32 cellular contexts compared by ENCODE assay signal in genomic region chr10:121700416-121700815, GRCh38.
DNase-seq lines count a peak whose midpoint lies in the region; ATAC-seq, FAIRE-seq and TF ChIP-seq lines count a peak whose summit lies in the region.
"Had no signal": no experiment of that assay in that cellular context is flagged by ENCODE, and none has a peak within 500 bp of the region (broad histone marks: within the 10 kb centered on the region; RNA-seq: fewer than 3 reads in every experiment).

No MANE protein-coding gene starts in this region.

- H3K9me2 ChIP-seq in Karpas-422 (replicated peaks; ENCODE audit: insufficient read depth, low read length): no peaks in the 10 kb centered on the region

- H3K4me1 ChIP-seq in HEK293 (ENCODE audit: control insufficient read depth, insufficient read depth, low read length) (no peaks in the 10 kb centered on the region), K562 (replicated peaks in 1 of 2; ENCODE audit: control insufficient read depth in 2 of 2, insufficient read depth in 2 of 2, low read length in 2 of 2) (no peaks in the 10 kb centered on the region; a peak in 1 of 5 replicates), H1 (replicated peaks in 1 of 4; ENCODE audit: control insufficient read depth in 3 of 4, insufficient read depth in 4 of 4, low read length in 3 of 4) (peaks cover 0 to 8% (median 0%) of the 10 kb centered on the region in 4 experiments; a peak in 1 of 7 replicates), Karpas-422 (ENCODE audit: low read length) (no peaks in the 10 kb centered on the region)
- H3K4me1 ChIP-seq: BLaER1; BLaER1 treated with 17β-estradiol and CSF1 and Interleukin-3, amounts not matched to agents 10 nM and 100 nM had no signal

- no peak overlapping the region for H4K91ac ChIP-seq in H1 (replicated peaks; ENCODE audit: insufficient read length, low read length)

- no peaks in the 10 kb centered on the region for H3K9me1 ChIP-seq in K562 (ENCODE audit: control insufficient read depth, insufficient read depth, low read length)

- H2BK12ac ChIP-seq in H1 (ENCODE audit: low read depth, low read length): no peak overlapping the region

- intact Hi-C loops in K562 (cut with micrococcal nuclease): no loop called here

- TF ChIP-seq RAD21 in K562 (CRISPR knock-in tag; conservative IDR thresholded peaks at IDR 0.05 in 1 of 2, IDR thresholded peaks at IDR 0.05 in 1 of 2) (no peak), H1 (IDR thresholded peaks at IDR 0.05 in 1 of 2, conservative IDR thresholded peaks at IDR 0.05 in 1 of 2; ENCODE audit: low read depth in 2 of 2, low read length in 2 of 2) (no peak)

- in situ Hi-C loops in K562 (cut with MboI): no loop called here

- no peak overlapping the region for H3K4me3 ChIP-seq in HEK293 (ENCODE audit: low read depth, low read length)
- H3K4me3 ChIP-seq in K562: no peak overlapping the region
- H3K4me3 ChIP-seq in H1 (ENCODE audit: extremely low read depth in 1 of 4, insufficient read depth in 2 of 4, low read depth in 3 of 4, low read length in 4 of 4): no peak overlapping the region
- no peak overlapping the region for H3K4me3 ChIP-seq in Karpas-422 (ENCODE audit: low read length)
- H3K4me3 ChIP-seq: A549; BLaER1; BLaER1 treated with 17β-estradiol and CSF1 and Interleukin-3, amounts not matched to agents 10 nM and 100 nM had no signal

- TF ChIP-seq POLR2A in K562 (conservative IDR thresholded peaks at IDR 0.05) (no peak), H1 (IDR thresholded peaks at IDR 0.05; ENCODE audit: control extremely low read depth in 1 of 2, low read depth in 2 of 2, low read length in 2 of 2) (no peak)

- H3K9me3 ChIP-seq in HEK293 (ENCODE audit: control insufficient read depth, insufficient read depth, low read depth, low read length) (no peaks in the 10 kb centered on the region), K562 (replicated peaks; ENCODE audit: control insufficient read depth, insufficient read depth, low read depth, low read length) (no peaks in the 10 kb centered on the region), H1 (ENCODE audit: insufficient read depth in 2 of 2, low read depth in 1 of 2, low read length in 1 of 2) (no peaks in the 10 kb centered on the region), Karpas-422 (ENCODE audit: low read length) (no peaks in the 10 kb centered on the region)
- H3K9me3 ChIP-seq: BE2C, Caco-2 had no signal

- H4K20me1 ChIP-seq in K562 (replicated peaks; ENCODE audit: control insufficient read depth, insufficient read depth, low read length): no peaks in the 10 kb centered on the region
- H4K20me1 ChIP-seq in H1 (replicated peaks in 1 of 2; ENCODE audit: control insufficient read depth in 1 of 2, insufficient read depth in 2 of 2, low read length in 2 of 2): no peaks in the 10 kb centered on the region
- no peaks in the 10 kb centered on the region for H4K20me1 ChIP-seq in Karpas-422 (ENCODE audit: insufficient read depth, low read depth, low read length)
- H4K20me1 ChIP-seq: BLaER1; BLaER1 treated with 17β-estradiol and CSF1 and Interleukin-3, amounts not matched to agents 10 nM and 100 nM had no signal

- H3K9ac ChIP-seq in K562 (ENCODE audit: insufficient read depth in 1 of 2, low read depth in 2 of 2, low read length in 2 of 2) (no peak overlapping the region), H1 (replicated peaks in 1 of 4; ENCODE audit: extremely low read depth in 1 of 4, low read depth in 3 of 4, low read length in 3 of 4) (no peak overlapping the region), Karpas-422 (ENCODE audit: low read length) (no peak overlapping the region)
- H3K9ac ChIP-seq: BLaER1; BLaER1 treated with 17β-estradiol and CSF1 and Interleukin-3, amounts not matched to agents 10 nM and 100 nM had no signal

- no peak overlapping the region for H2BK15ac ChIP-seq in H1 (ENCODE audit: low read length)

- H3K4me2 ChIP-seq in K562 (ENCODE audit: insufficient read depth, low read length): no peak overlapping the region
- H3K4me2 ChIP-seq in H1 (ENCODE audit: insufficient read depth in 1 of 2, low read depth in 2 of 2, low read length in 2 of 2): no peak overlapping the region
- no peak overlapping the region for H3K4me2 ChIP-seq in Karpas-422 (ENCODE audit: low read depth, low read length, poor library complexity, severe bottlenecking)
- H3K4me2 ChIP-seq: A549; BLaER1; BLaER1 treated with 17β-estradiol and CSF1 and Interleukin-3, amounts not matched to agents 10 nM and 100 nM had no signal

- H3K36me3 ChIP-seq in HEK293 (ENCODE audit: control insufficient read depth in 2 of 2, insufficient read depth in 1 of 2, low read length in 2 of 2) (no peaks in the 10 kb centered on the region), K562 (ENCODE audit: control insufficient read depth, insufficient read depth, low read length) (no peaks in the 10 kb centered on the region), H1 (ENCODE audit: control insufficient read depth in 2 of 4, insufficient read depth in 4 of 4, low read length in 3 of 4) (no peaks in the 10 kb centered on the region), Karpas-422 (ENCODE audit: insufficient read depth, low read length) (no peaks in the 10 kb centered on the region)
- H3K36me3 ChIP-seq: BE2C; BLaER1; BLaER1 treated with 17β-estradiol and CSF1 and Interleukin-3, amounts not matched to agents 10 nM and 100 nM had no signal

- WGBS in K562 (ENCODE audit: insufficient coverage, low coverage, missing lambda C conversion rate): 0% methylated on average over 1 of the region's 1 CpG
- WGBS in H1 (ENCODE audit: extremely low coverage in 1 of 2, insufficient coverage in 1 of 2, insufficient read length in 1 of 2, insufficient replicate concordance in 2 of 2, low coverage in 1 of 2, low lambda C conversion rate in 2 of 2, missing lambda C conversion rate in 1 of 2), 2 experiments: 100% methylated on average over 1 of the region's 1 CpG; no CpG with 5 or more reads in 1 of the 2 experiments

- H3K14ac ChIP-seq in H1 (ENCODE audit: insufficient read length): no peak overlapping the region

- H3K79me2 ChIP-seq in K562 (ENCODE audit: control insufficient read depth, insufficient read depth, low read length) (no peaks in the 10 kb centered on the region), H1 (ENCODE audit: control insufficient read depth in 1 of 2, insufficient read depth in 2 of 2, low read length in 2 of 2) (no peaks in the 10 kb centered on the region), Karpas-422 (ENCODE audit: low read length) (no peaks in the 10 kb centered on the region)

- no peak overlapping the region for H4K5ac ChIP-seq in H1 (ENCODE audit: insufficient read length, low read depth, low read length)

- no peak overlapping the region for H3K56ac ChIP-seq in H1 (replicated peaks; ENCODE audit: insufficient read length, low read depth, low read length)

- no peak for ATAC-seq in K562
- ATAC-seq: A549; CD8-positive, alpha-beta T cell had no signal

- H2BK120ac ChIP-seq in H1 (replicated peaks; ENCODE audit: low read depth, low read length): no peak overlapping the region

- H3K18ac ChIP-seq in H1 (ENCODE audit: extremely low read depth, low read length): no peak overlapping the region

- BruUV-seq in K562 (replicated peaks; lab: Mats Ljungman, UMichigan): no TSS peak

- CTCF ChIA-PET in HEK293 (lab: Yijun Ruan, JAX) (interaction anchor here (0.6 to 0.7 kb wide), 2 partner anchors 47 to 61 kb away, joined by 3 to 5 read pairs; no protein-coding TSS in a partner anchor), K562 (lab: Yijun Ruan, JAX; ENCODE audit: low intra/inter-chr PET ratio) (no interaction called here), H1 (lab: Charles Lee; ENCODE audit: partially characterized antibody) (interaction anchor here (0.6 kb wide), 1 partner anchor 9 kb away, joined by 3 read pairs; no protein-coding TSS in a partner anchor)

- no peaks in the 10 kb centered on the region for H3K79me1 ChIP-seq in H1 (ENCODE audit: low read depth, low read length)

- DNase-seq in K562 (ENCODE audit: extremely low read depth in 1 of 4, low spot score in 3 of 4): no peak
- no peak for DNase-seq in H1 (ENCODE audit: low read depth in 1 of 2, low spot score in 2 of 2)
- DNase-seq in RKO (ENCODE audit: low spot score): no peak
- DNase-seq in NCI-H2227 (lab: John Stamatoyannopoulos, UW; ENCODE audit: unreplicated experiment): no peak
- DNase-seq in Karpas-422: no peak
- DNase-seq: 8988T; ACHN; AML-193; BE2C; C1 segment of cervical spinal cord; Caco-2; Calu3; CD4-positive, alpha-beta memory T cell; CD4-positive, alpha-beta T cell; CD4-positive, CD25-positive, alpha-beta regulatory T cell; CD8-positive, alpha-beta memory T cell; CD8-positive, alpha-beta T cell; COR-L47; DMS 273 treated with DMSO at 0.1 percent for 48 hours; DMS153; DMS53; DMS79; DND-41; EL had no signal

- FAIRE-seq in K562 (lab: Jason Lieb, UNC) (no peak), H1 (lab: Jason Lieb, UNC) (no peak)
- FAIRE-seq: A204.1, A549, D721Med had no signal

- no peak overlapping the region for H3K23ac ChIP-seq in H1 (ENCODE audit: insufficient read length)

- H3K4ac ChIP-seq in H1 (replicated peaks; ENCODE audit: insufficient read length, low read depth, low read length): no peak overlapping the region

- POLR2A ChIA-PET in HEK293 (lab: Yijun Ruan, JAX): no interaction called here
- POLR2A ChIA-PET in K562 (lab: Yijun Ruan, JAX): no interaction called here
- POLR2A ChIA-PET in H1 (lab: Charles Lee; ENCODE audit: partially characterized antibody): no interaction called here

- H2BK5ac ChIP-seq in H1 (ENCODE audit: low read depth, low read length): no peak overlapping the region

- H3K23me2 ChIP-seq in H1 (ENCODE audit: low read depth, low read length): no peaks in the 10 kb centered on the region

- no peak overlapping the region for H3K27ac ChIP-seq in HEK293 (ENCODE audit: extremely low read depth, low read depth, low read length)
- H3K27ac ChIP-seq in K562 (ENCODE audit: extremely low read depth, low read depth, low read length): no peak overlapping the region
- H3K27ac ChIP-seq in H1 (ENCODE audit: low read depth, low read length): no peak overlapping the region
- no peak overlapping the region for H3K27ac ChIP-seq in Karpas-422 (ENCODE audit: low read length)
- H3K27ac ChIP-seq: 22Rv1; A549; BLaER1; BLaER1 treated with 17β-estradiol and CSF1 and Interleukin-3, amounts not matched to agents 10 nM and 100 nM; C4-2B had no signal

- TF ChIP-seq EP300 in K562 (IDR thresholded peaks at IDR 0.05; ENCODE audit: low read length) (no peak), H1 (IDR thresholded peaks at IDR 0.05; ENCODE audit: borderline replicate concordance in 1 of 2, low read depth in 2 of 2, low read length in 2 of 2) (no peak)

- H2BK20ac ChIP-seq in H1 (ENCODE audit: low read length): no peak overlapping the region

- no peak overlapping the region for H2AK5ac ChIP-seq in H1 (ENCODE audit: low read depth, low read length)

- no peak for TF ChIP-seq CTCF in HEK293 (tag by site-specific recombination; IDR thresholded peaks at IDR 0.05)
- TF ChIP-seq CTCF in K562 (IDR thresholded peaks at IDR 0.05 in 2 of 3, conservative IDR thresholded peaks at IDR 0.05 in 1 of 3; ENCODE audit: insufficient read depth in 2 of 3, low read depth in 1 of 3, low read length in 3 of 3): no peak
- TF ChIP-seq CTCF in H1 (IDR thresholded peaks at IDR 0.05; ENCODE audit: control extremely low read depth in 1 of 3, insufficient read depth in 1 of 3, low read depth in 1 of 3, low read length in 3 of 3): no peak

- H2AFZ ChIP-seq in K562 (ENCODE audit: low read depth, low read length) (no peak overlapping the region), H1 (ENCODE audit: low read length) (no peak overlapping the region), Karpas-422 (ENCODE audit: low read length) (no peak overlapping the region)

- no peak overlapping the region for H4K8ac ChIP-seq in H1 (ENCODE audit: extremely low read depth, insufficient read depth, low read length)

- H3K27me3 ChIP-seq in K562 (ENCODE audit: control insufficient read depth in 2 of 2, insufficient read depth in 2 of 2, low read length in 2 of 2) (peaks cover 0 to 9% of the 10 kb centered on the region in 2 experiments; a peak in 3 of 5 replicates), H1 (replicated peaks in 1 of 4; ENCODE audit: control insufficient read depth in 3 of 4, extremely low read depth in 1 of 4, insufficient read depth in 3 of 4, low read length in 3 of 4) (no peaks in the 10 kb centered on the region), Karpas-422 (ENCODE audit: low read length) (no peaks in the 10 kb centered on the region)
- H3K27me3 ChIP-seq: BE2C; BLaER1; BLaER1 treated with 17β-estradiol and CSF1 and Interleukin-3, amounts not matched to agents 10 nM and 100 nM had no signal

Comparison
In these comparisons a context has a peak if more than half of its experiments do, and no peak if none do; other contexts are left out.
1. Of the 44 proteins assayed by ChIP-seq in both K562 and HEK293: peak only in K562: none; only in HEK293: SETDB1; in both: none; in neither: 43.